Comparison of ENCODE assay signal across 19 cellular contexts in the genomic region with DNA sequence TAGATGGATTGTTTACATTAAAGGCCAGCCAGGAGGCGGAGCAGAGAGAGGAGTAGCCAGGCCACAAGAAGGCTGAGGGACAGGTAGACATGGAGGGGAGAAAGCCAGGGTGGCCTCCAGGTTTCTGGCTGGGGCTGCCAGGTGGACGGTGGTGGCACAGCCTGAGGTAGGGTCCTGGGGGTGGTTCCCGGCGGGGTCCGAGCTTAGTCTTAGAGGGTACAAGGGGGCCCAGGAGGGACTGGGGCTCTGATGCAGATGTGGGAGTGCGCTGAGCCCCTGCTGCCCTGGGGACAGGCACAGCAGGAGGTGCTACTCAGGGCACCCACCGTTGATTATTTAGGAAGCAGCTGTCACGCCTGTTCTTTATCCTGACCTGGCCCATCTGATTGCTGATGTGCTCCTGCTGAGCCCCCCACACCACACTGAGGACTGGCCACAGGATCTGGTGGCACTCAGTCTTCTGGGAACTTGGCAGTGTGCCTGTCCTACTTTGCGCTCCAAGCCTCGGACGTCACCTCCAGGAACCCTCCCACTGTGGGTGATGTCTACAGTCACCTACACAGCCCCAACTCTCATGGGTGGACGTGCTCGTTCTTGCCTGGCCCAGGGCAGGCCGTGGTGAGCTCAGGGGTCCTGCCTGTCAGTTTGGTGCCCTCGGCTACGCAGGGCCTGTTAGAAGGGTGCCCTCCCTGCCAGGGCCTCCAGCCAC. TPM values are rescaled to one million over a fixed set of nuclear protein-coding genes. Genes with fewer than 3 reads are reported as not detected.
DNase-seq lines count a peak whose midpoint lies in the region; ATAC-seq and TF ChIP-seq lines count a peak whose summit lies in the region.
"Had no signal": no experiment of that assay in that cellular context is flagged by ENCODE, and none has a peak within 500 bp of the region (broad histone marks: within the 10 kb centered on the region; RNA-seq: fewer than 3 reads in every experiment).

No MANE protein-coding gene starts in this region.

- WGBS in transverse colon (ENCODE audit: low coverage in 1 of 2), 2 donors: 76 to 80% methylated on average over 2 to 16 of the region's 16 CpGs

- H3K27me3 ChIP-seq in ascending aorta (no peaks in the 10 kb centered on the region), transverse colon (no peaks in the 10 kb centered on the region)
- H3K27me3 ChIP-seq: BE2C, cardiac muscle cell had no signal

- H3K9me3 ChIP-seq in ascending aorta (no peaks in the 10 kb centered on the region), transverse colon (no peaks in the 10 kb centered on the region)
- H3K9me3 ChIP-seq: BE2C, HAP-1 had no signal

- TF ChIP-seq EP300 in transverse colon (IDR thresholded peaks at IDR 0.05; ENCODE audit: low read depth): no peak

- H3K4me3 ChIP-seq in ascending aorta: no peak overlapping the region
- H3K4me3 ChIP-seq in transverse colon: no peak overlapping the region
- H3K4me3 ChIP-seq: cardiac muscle cell, HAP-1 had no signal

- peaks cover 9% of the 10 kb centered on the region for H3K36me3 Mint-ChIP-seq in nephron (ENCODE audit: low read depth)

- intact Hi-C loops in ascending aorta (cut with DNase I) (loop anchor here (1.0 kb wide), 1 partner anchor 11 kb away; no protein-coding TSS in a partner anchor), transverse colon (cut with DNase I; ENCODE audit: low total_unique reads) (no loop called here)

- in situ Hi-C loops in transverse colon (cut with MboI; ENCODE audit: low pct_ligation_motif_present in 1 of 4, low pct_unique_long_range_greater_than_20kb in 1 of 4, low sequenced_read_pairs in 3 of 4): no loop called here

- no peaks in the 10 kb centered on the region for H3K9me3 Mint-ChIP-seq in nephron
- H3K9me3 Mint-ChIP-seq: activated naive CD4-positive, alpha-beta T cell treated with anti-CD3 and anti-CD28 coated beads for 36 hours had no signal

- DNase-seq in ascending aorta (ENCODE audit: low spot score in 2 of 2): peak in 1 of 2 donors; percentile 80
- peak; percentile 62 for DNase-seq in globus pallidus (ENCODE audit: low spot score)
- peak; percentile 20 for DNase-seq in transverse colon
- no peak for DNase-seq in NCI-H1436 treated with DMSO at 0.1 percent for 48 hours (lab: John Stamatoyannopoulos, UW)
- DNase-seq in mucosa of gallbladder (ENCODE audit: low spot score): no peak
- DNase-seq: activated CD8-positive, alpha-beta memory T cell treated with anti-CD3 and anti-CD28 coated beads, Interleukin-2, amount 50 U/mL, for 4 hours; activated naive CD4-positive, alpha-beta T cell treated with anti-CD3 and anti-CD28 coated beads for 36 hours; BE2C; DMS79 treated with DMSO at 0.1 percent for 48 hours; NCI-H1048; NCI-H82; retina; stimulated activated CD4-positive, alpha-beta T cell treated with anti-CD3 and anti-CD28 coated beads, Interleukin-2, amount 100 ng/mL, for 48 hours had no signal

- TF ChIP-seq CTCF in ascending aorta (IDR thresholded peaks at IDR 0.05): no peak
- TF ChIP-seq CTCF in nephron (IDR thresholded peaks at IDR 0.05; ENCODE audit: unreplicated experiment in 3 of 3): no peak
- TF ChIP-seq CTCF in transverse colon (IDR thresholded peaks at IDR 0.05): no peak

- peak overlapping the region in 2 of 3 experiments; percentile 85 to 90 for H3K27ac Mint-ChIP-seq in nephron
- H3K27ac Mint-ChIP-seq: activated naive CD4-positive, alpha-beta T cell treated with anti-CD3 and anti-CD28 coated beads for 36 hours had no signal

- no peak for TF ChIP-seq POLR2A in transverse colon (IDR thresholded peaks at IDR 0.05)

- ATAC-seq in HG03025 (IDR thresholded peaks at IDR 0.05; ENCODE audit: low FRiP score, unreplicated experiment): no peak
- no peak for ATAC-seq in GM18907 (IDR thresholded peaks at IDR 0.05; ENCODE audit: unreplicated experiment)

- H3K27me3 Mint-ChIP-seq in nephron (ENCODE audit: low read depth): no peaks in the 10 kb centered on the region
- H3K27me3 Mint-ChIP-seq: IgD-negative memory B cell had no signal

- H3K27ac ChIP-seq in ascending aorta (peak overlapping the region; percentile 54 to 58), transverse colon (peak overlapping the region; percentile 59 to 80 (median 68))
- H3K27ac ChIP-seq: cardiac muscle cell had no signal

- H3K4me1 Mint-ChIP-seq in nephron: peaks cover 39% of the 10 kb centered on the region

- no peak overlapping the region for H3K4me3 Mint-ChIP-seq in nephron
- H3K4me3 Mint-ChIP-seq: activated naive CD4-positive, alpha-beta T cell treated with anti-CD3 and anti-CD28 coated beads for 36 hours; IgD-negative memory B cell had no signal

- H3K36me3 ChIP-seq in ascending aorta: peaks cover 8 to 56% of the 10 kb centered on the region in 2 donors
- H3K36me3 ChIP-seq in transverse colon: no peaks in the 10 kb centered on the region
- H3K36me3 ChIP-seq: cardiac muscle cell, HAP-1 had no signal

- H3K4me1 ChIP-seq in ascending aorta (peaks cover 9 to 43% of the 10 kb centered on the region in 2 donors), transverse colon (peaks cover 14 to 44% (median 28%) of the 10 kb centered on the region in 4 donors)
- H3K4me1 ChIP-seq: HAP-1 had no signal

RNA-seq across cellular contexts. Expression of a gene that starts 11.9 kb away (rescaled TPM):
- total RNA-seq in ascending aorta (166 TPM), transverse colon (10 to 100 TPM; 11.5 to 23.5 (median 20.8) TPM), mucosa of gallbladder (109 TPM)

Comparison
In these comparisons a context has a peak if more than half of its experiments do, and no peak if none do; other contexts are left out.
1. DNase-seq: peak in globus pallidus (single experiment) and transverse colon (single experiment); none in NCI-H1436 treated with DMSO at 0.1 percent for 48 hours (single experiment) and mucosa of gallbladder (single experiment).